Comparison of ENCODE assay signal across 8 cellular contexts in genomic region chr9:20980713-20981481, GRCh38. TPM values are rescaled to one million over a fixed set of nuclear protein-coding genes. Genes with fewer than 3 reads are reported as not detected.
A peak's percentile ranks its signal among the peaks of the same experiment; 100 is the strongest.
DNase-seq lines count a peak whose midpoint lies in the region; ATAC-seq and TF ChIP-seq lines count a peak whose summit lies in the region.

No MANE protein-coding gene starts in this region.

- H3K4me3 ChIP-seq in fibroblast of pulmonary artery (replicated peaks; ENCODE audit: low read depth, low read length) = no peak overlapping the region
- H3K4me3 ChIP-seq in thyroid gland (replicated peaks in 1 of 3) = no peak overlapping the region
- no peak overlapping the region for H3K4me3 ChIP-seq in testis

- intact Hi-C loops in thyroid gland (cut with DNase I) = no loop called here
- intact Hi-C loops in testis (cut with DNase I; ENCODE audit: low total_unique reads) = no loop called here

- peaks cover 0 to 3% of the 10 kb centered on the region in 2 donors for H3K36me3 ChIP-seq in thyroid gland
- H3K36me3 ChIP-seq in testis (ENCODE audit: low read depth, missing control alignments) = no peaks in the 10 kb centered on the region

- TF ChIP-seq CTCF in fibroblast of pulmonary artery (IDR thresholded peaks at IDR 0.05; ENCODE audit: low read length, missing control alignments) = no peak
- TF ChIP-seq CTCF in thyroid gland (IDR thresholded peaks at IDR 0.05) = no peak
- no peak for TF ChIP-seq CTCF in testis (IDR thresholded peaks at IDR 0.05)

- DNase-seq in CD1c-positive myeloid dendritic cell (ENCODE audit: extremely low spot score) = peak; percentile 60
- peak; percentile 10 for DNase-seq in NCI-H2171 (lab: John Stamatoyannopoulos, UW)
- DNase-seq in fibroblast of pulmonary artery (ENCODE audit: low read depth) = peak; percentile 52
- peak; percentile 12 to 38 for DNase-seq in thyroid gland
- no peak for DNase-seq in stimulated activated naive CD4-positive, alpha-beta T cell (lab: John Stamatoyannopoulos, UW)
- DNase-seq in testis = no peak
- no peak for DNase-seq in NCI-H1092 treated with DMSO at 0.1 percent for 48 hours (lab: John Stamatoyannopoulos, UW)

- 24 to 37% methylated on average over 3 of the region's 3 CpGs for WGBS in thyroid gland, 2 donors
- WGBS in testis, 2 donors = 35 to 37% methylated on average over 3 of the region's 3 CpGs

- ATAC-seq in GM21576 (IDR thresholded peaks at IDR 0.05; ENCODE audit: unreplicated experiment) = peak; percentile 79

- H3K4me1 ChIP-seq in thyroid gland (peaks cover 21 to 24% of the 10 kb centered on the region in 2 donors), testis (peaks cover 3% of the 10 kb centered on the region)

- H3K27ac ChIP-seq in thyroid gland (peak overlapping the region; percentile 73 to 78 (median 77)), testis (peak overlapping the region in 1 of 2 donors; percentile 42)

- TF ChIP-seq POLR2A in thyroid gland (IDR thresholded peaks at IDR 0.05) = no peak
- no peak for TF ChIP-seq POLR2A in testis (IDR thresholded peaks at IDR 0.05)

- H3K9me3 ChIP-seq in thyroid gland = no peaks in the 10 kb centered on the region
- no peaks in the 10 kb centered on the region for H3K9me3 ChIP-seq in testis

- H3K27me3 ChIP-seq in thyroid gland (no peaks in the 10 kb centered on the region), testis (no peaks in the 10 kb centered on the region)

RNA-seq across cellular contexts. Expression of gene HACD4, which starts 50.5 kb away (rescaled TPM):
- total RNA-seq in thyroid gland (1 to 10 TPM; 1.8 to 4.8 (median 3.3) TPM), testis (1 to 10 TPM; 1.9 to 2.8 TPM)
- polyA plus RNA-seq in testis (ENCODE audit: insufficient read depth, low read depth, low replicate concordance) = 2.0 TPM

Comparison
In these comparisons a context has a peak if more than half of its experiments do, and no peak if none do; other contexts are left out.
1. DNase-seq: peak in CD1c-positive myeloid dendritic cell (single experiment), NCI-H2171 (single experiment), fibroblast of pulmonary artery (single experiment) and thyroid gland (2 of 2); none in stimulated activated naive CD4-positive, alpha-beta T cell (0 of 6), testis (single experiment) and NCI-H1092 treated with DMSO at 0.1 percent for 48 hours (single experiment).